Comparison of ENCODE assay signal across 1 cellular context in genomic region chr3:9352917-9353823, GRCh38.
A peak's percentile ranks its signal among the peaks of the same experiment; 100 is the strongest.
TF ChIP-seq lines count a peak whose summit lies in the region.

No MANE protein-coding gene starts in this region.

TF ChIP-seq in HepG2, 621 proteins besides CTCF, POLR2A, EP300 and RAD21 (continued from another document and continues in another):
- no peak for TF ChIP-seq ZC3H13 (CRISPR knock-in tag; IDR thresholded peaks at IDR 0.05)
- no peak for TF ChIP-seq RARG (CRISPR knock-in tag; IDR thresholded peaks at IDR 0.05; ENCODE audit: low read depth)
- no peak for TF ChIP-seq GZF1 (CRISPR knock-in tag; IDR thresholded peaks at IDR 0.05)
- no peak for TF ChIP-seq YY1 (IDR thresholded peaks at IDR 0.05; ENCODE audit: insufficient read depth, insufficient replicate concordance, low read depth, low read length)
- no peak for TF ChIP-seq ZNF564 (CRISPR knock-in tag; IDR thresholded peaks at IDR 0.05)
- TF ChIP-seq ZNF83 (CRISPR knock-in tag; IDR thresholded peaks at IDR 0.05; ENCODE audit: borderline replicate concordance): no peak
- no peak for TF ChIP-seq SRY (CRISPR knock-in tag; IDR thresholded peaks at IDR 0.05)
- TF ChIP-seq ZKSCAN5 (CRISPR knock-in tag; IDR thresholded peaks at IDR 0.05): no peak
- TF ChIP-seq ZSCAN22 (CRISPR knock-in tag; IDR thresholded peaks at IDR 0.05): no peak
- TF ChIP-seq ZBTB34 (CRISPR knock-in tag; IDR thresholded peaks at IDR 0.05): no peak
- no peak for TF ChIP-seq ZBTB21 (CRISPR knock-in tag; IDR thresholded peaks at IDR 0.05)
- TF ChIP-seq ZNF615 (CRISPR knock-in tag; IDR thresholded peaks at IDR 0.05; ENCODE audit: borderline replicate concordance): no peak
- TF ChIP-seq HNF4A (CRISPR knock-in tag; IDR thresholded peaks at IDR 0.05): peak; percentile 89
- no peak for TF ChIP-seq ZNF232 (CRISPR knock-in tag; IDR thresholded peaks at IDR 0.05; ENCODE audit: borderline replicate concordance)
- no peak for TF ChIP-seq ZBTB4 (CRISPR knock-in tag; IDR thresholded peaks at IDR 0.05; ENCODE audit: borderline replicate concordance)
- 0 out of 2 replicates have a peak, but pooled peaks have one; percentile 33 for TF ChIP-seq ZBTB3 (CRISPR knock-in tag; IDR thresholded peaks at IDR 0.05; ENCODE audit: borderline replicate concordance, low read depth)
- no peak for TF ChIP-seq TEAD2 (CRISPR knock-in tag; IDR thresholded peaks at IDR 0.05)
- no peak for TF ChIP-seq HMGA1 (CRISPR knock-in tag; conservative IDR thresholded peaks at IDR 0.05)
- peak; percentile 71 for TF ChIP-seq TFAP4 (IDR thresholded peaks at IDR 0.05; ENCODE audit: borderline replicate concordance, low read depth)
- no peak for TF ChIP-seq ZBTB46 (CRISPR knock-in tag; IDR thresholded peaks at IDR 0.05; ENCODE audit: borderline replicate concordance)
- no peak for TF ChIP-seq RFX3 (CRISPR knock-in tag; IDR thresholded peaks at IDR 0.05)
- no peak for TF ChIP-seq ZNF264 (CRISPR knock-in tag; IDR thresholded peaks at IDR 0.05)
- TF ChIP-seq ZNF891 (CRISPR knock-in tag; IDR thresholded peaks at IDR 0.05): no peak
- no peak for TF ChIP-seq SRSF1 (optimal IDR thresholded peaks at IDR 0.05; ENCODE audit: low read depth, low read length)
- no peak for TF ChIP-seq ZFY (CRISPR knock-in tag; IDR thresholded peaks at IDR 0.05)
- no peak for TF ChIP-seq ZBTB25 (CRISPR knock-in tag; IDR thresholded peaks at IDR 0.05)
- TF ChIP-seq ELF4 (CRISPR knock-in tag; IDR thresholded peaks at IDR 0.05; ENCODE audit: borderline replicate concordance): no peak
- no peak for TF ChIP-seq SKI (IDR thresholded peaks at IDR 0.05; ENCODE audit: partially characterized antibody)
- TF ChIP-seq ZNF503 (CRISPR knock-in tag; IDR thresholded peaks at IDR 0.05): no peak
- no peak for TF ChIP-seq TAF15 (IDR thresholded peaks at IDR 0.05; ENCODE audit: low read depth, low read length, poor library complexity, severe bottlenecking)
- no peak for TF ChIP-seq NBN (conservative IDR thresholded peaks at IDR 0.05)
- TF ChIP-seq NFATC3 (CRISPR knock-in tag; IDR thresholded peaks at IDR 0.05): no peak
- TF ChIP-seq CENPX (CRISPR knock-in tag; IDR thresholded peaks at IDR 0.05): no peak
- TF ChIP-seq ZSCAN20 (CRISPR knock-in tag; IDR thresholded peaks at IDR 0.05; ENCODE audit: borderline replicate concordance): no peak
- no peak for TF ChIP-seq ZUFSP (CRISPR knock-in tag; IDR thresholded peaks at IDR 0.05; ENCODE audit: borderline replicate concordance)
- peak; percentile 72 for TF ChIP-seq SMC3 (IDR thresholded peaks at IDR 0.05; ENCODE audit: low read length)
- no peak for TF ChIP-seq SYNCRIP (IDR thresholded peaks at IDR 0.05; ENCODE audit: insufficient read depth, low read depth, low read length)
- TF ChIP-seq ZBTB20 (CRISPR knock-in tag; IDR thresholded peaks at IDR 0.05; ENCODE audit: borderline replicate concordance, low read depth): no peak
- no peak for TF ChIP-seq MLLT10 (CRISPR knock-in tag; IDR thresholded peaks at IDR 0.05)
- TF ChIP-seq ARID3A (IDR thresholded peaks at IDR 0.05; ENCODE audit: low read depth, low read length): no peak
- TF ChIP-seq SP2 (CRISPR knock-in tag; IDR thresholded peaks at IDR 0.05): no peak
- TF ChIP-seq SP1 (IDR thresholded peaks at IDR 0.05): no peak
- TF ChIP-seq SP1 (CRISPR knock-in tag; IDR thresholded peaks at IDR 0.05): peak; percentile 13; the same call in 1 of the 2 replicates
- TF ChIP-seq ZNF639 (CRISPR knock-in tag; conservative IDR thresholded peaks at IDR 0.05): no peak
- TF ChIP-seq ZNF530 (CRISPR knock-in tag; IDR thresholded peaks at IDR 0.05; ENCODE audit: low read depth): no peak
- TF ChIP-seq ZNF251 (CRISPR knock-in tag; IDR thresholded peaks at IDR 0.05): no peak
- TF ChIP-seq ZNF460 (CRISPR knock-in tag; IDR thresholded peaks at IDR 0.05; ENCODE audit: borderline replicate concordance): no peak
- TF ChIP-seq CAMTA2 (CRISPR knock-in tag; IDR thresholded peaks at IDR 0.05; ENCODE audit: borderline replicate concordance): no peak
- TF ChIP-seq ZC3H4 (CRISPR knock-in tag; IDR thresholded peaks at IDR 0.05; ENCODE audit: borderline replicate concordance): no peak
- TF ChIP-seq ZNF432 (CRISPR knock-in tag; IDR thresholded peaks at IDR 0.05; ENCODE audit: borderline replicate concordance): no peak
- no peak for TF ChIP-seq REST (IDR thresholded peaks at IDR 0.05; ENCODE audit: borderline replicate concordance in 1 of 2, low read depth in 1 of 2, low read length in 2 of 2)
